Comparison of ENCODE assay signal across 17 cellular contexts in the genomic region with DNA sequence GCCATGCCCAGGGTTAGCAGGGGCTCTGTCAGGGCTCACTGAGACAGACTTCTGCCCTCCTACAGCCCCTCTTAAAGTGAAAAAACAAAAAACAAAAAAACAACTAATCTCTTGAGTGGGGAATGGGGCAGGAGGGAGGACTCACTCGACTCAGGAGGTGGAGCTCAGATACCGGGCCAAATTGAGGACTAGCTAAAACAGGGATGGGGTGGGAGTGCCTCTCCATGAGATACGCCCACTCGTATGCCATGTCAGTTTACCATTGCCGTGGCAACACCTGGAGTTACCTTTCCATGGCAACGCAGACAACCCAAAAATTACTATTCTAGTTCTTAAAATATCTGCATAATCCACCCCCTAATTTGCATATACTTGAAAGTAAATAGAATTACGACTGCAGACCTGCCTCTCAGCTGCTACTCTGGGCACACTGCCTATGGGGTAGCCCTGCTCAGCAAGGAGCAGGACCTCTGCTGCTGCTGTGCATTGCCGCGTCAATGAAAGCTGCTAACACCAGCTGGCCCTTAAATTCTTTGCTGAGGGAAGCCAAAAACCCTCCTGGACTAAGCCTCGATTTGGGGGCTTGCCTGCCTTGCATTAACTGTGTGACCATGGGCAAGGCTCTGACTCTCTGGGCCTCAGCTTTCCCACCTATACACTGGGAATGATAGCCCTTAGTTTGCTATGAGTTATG. TPM values are rescaled to one million over a fixed set of nuclear protein-coding genes. Genes with fewer than 3 reads are reported as not detected.
A peak's percentile ranks its signal among the peaks of the same experiment; 100 is the strongest.
DNase-seq lines count a peak whose midpoint lies in the region; ATAC-seq, FAIRE-seq and TF ChIP-seq lines count a peak whose summit lies in the region.
"Had no signal": no experiment of that assay in that cellular context is flagged by ENCODE, and none has a peak within 500 bp of the region (broad histone marks: within the 10 kb centered on the region; RNA-seq: fewer than 3 reads in every experiment).

No MANE protein-coding gene starts in this region.

- in situ Hi-C loops in G401 (cut with HindIII; ENCODE audit: low sequenced_read_pairs): no loop called here

- no peak overlapping the region for H3K4me3 Mint-ChIP-seq in T-helper 2 cell treated with Interferon-gamma antibody and Interleukin-4, amounts not matched to agents 5 μg/mL and 100 μg/mL, for 36 hours

- CTCF ChIA-PET in H1 (lab: Charles Lee; ENCODE audit: partially characterized antibody): interaction anchor here (1.0 kb wide), 1 partner anchor 10 kb away, joined by 3 read pairs; no protein-coding TSS in a partner anchor

- H3K9ac ChIP-seq in H1 (replicated peaks in 1 of 4; ENCODE audit: extremely low read depth in 1 of 4, low read depth in 3 of 4, low read length in 3 of 4): no peak overlapping the region; a peak in 1 of 7 replicates

- no peak overlapping the region for H3K4ac ChIP-seq in H1 (replicated peaks; ENCODE audit: insufficient read length, low read depth, low read length)

- FAIRE-seq in H1 (lab: Jason Lieb, UNC): peak; percentile 13
- FAIRE-seq: endothelial cell of umbilical vein had no signal

- H3K27ac ChIP-seq in 22Rv1 (peak overlapping the region; percentile 76), H1 (ENCODE audit: low read depth, low read length) (no peak overlapping the region)
- H3K27ac ChIP-seq: ascending aorta, PC-9 had no signal

- no peaks in the 10 kb centered on the region for H3K9me3 ChIP-seq in H1 (ENCODE audit: insufficient read depth in 2 of 2, low read depth in 1 of 2, low read length in 1 of 2)
- H3K9me3 ChIP-seq: ascending aorta, BE2C, tibial nerve had no signal

- no peak overlapping the region for H3K4me3 ChIP-seq in H1 (ENCODE audit: extremely low read depth in 1 of 4, insufficient read depth in 2 of 4, low read depth in 3 of 4, low read length in 4 of 4)
- H3K4me3 ChIP-seq: PC-9 had no signal

- H3K36me3 Mint-ChIP-seq in T-helper 2 cell treated with Interferon-gamma antibody and Interleukin-4, amounts not matched to agents 5 μg/mL and 100 μg/mL, for 36 hours (ENCODE audit: low read depth): no peaks in the 10 kb centered on the region

- H3K4me2 ChIP-seq in H1 (ENCODE audit: insufficient read depth in 1 of 2, low read depth in 2 of 2, low read length in 2 of 2): no peak overlapping the region; a peak in 1 of 4 replicates

- no peak overlapping the region for H3K14ac ChIP-seq in H1 (ENCODE audit: insufficient read length)

- H3K4me1 Mint-ChIP-seq in T-helper 2 cell treated with Interferon-gamma antibody and Interleukin-4, amounts not matched to agents 5 μg/mL and 100 μg/mL, for 36 hours (ENCODE audit: low read depth): peaks cover 14% of the 10 kb centered on the region

- no peak overlapping the region for H3K56ac ChIP-seq in H1 (replicated peaks; ENCODE audit: insufficient read length, low read depth, low read length)

- no peak for TF ChIP-seq EP300 in H1 (IDR thresholded peaks at IDR 0.05; ENCODE audit: borderline replicate concordance in 1 of 2, low read depth in 2 of 2, low read length in 2 of 2)

- no peak for TF ChIP-seq RAD21 in H1 (IDR thresholded peaks at IDR 0.05 in 1 of 2, conservative IDR thresholded peaks at IDR 0.05 in 1 of 2; ENCODE audit: low read depth in 2 of 2, low read length in 2 of 2)

- H2AK5ac ChIP-seq in H1 (ENCODE audit: low read depth, low read length): no peak overlapping the region

- TF ChIP-seq CTCF in 22Rv1 (IDR thresholded peaks at IDR 0.05) (no peak), H1 (IDR thresholded peaks at IDR 0.05; ENCODE audit: control extremely low read depth in 1 of 3, insufficient read depth in 1 of 3, low read depth in 1 of 3, low read length in 3 of 3) (no peak)

- no peak overlapping the region for H2AFZ ChIP-seq in H1 (ENCODE audit: low read length)
- H2AFZ ChIP-seq: PC-9 had no signal

- H2BK12ac ChIP-seq in H1 (ENCODE audit: low read depth, low read length): no peak overlapping the region

- H3K36me3 ChIP-seq in H1 (ENCODE audit: control insufficient read depth in 2 of 4, insufficient read depth in 4 of 4, low read length in 3 of 4): no peaks in the 10 kb centered on the region
- H3K36me3 ChIP-seq: ascending aorta, BE2C, tibial nerve had no signal

- no peak for ATAC-seq in HG02759 (IDR thresholded peaks at IDR 0.05; ENCODE audit: unreplicated experiment)
- no peak for ATAC-seq in GM18498 (IDR thresholded peaks at IDR 0.05; ENCODE audit: unreplicated experiment)
- ATAC-seq: HCT116 had no signal

- H4K8ac ChIP-seq in H1 (ENCODE audit: extremely low read depth, insufficient read depth, low read length): no peak overlapping the region

- no peaks in the 10 kb centered on the region for H3K79me1 ChIP-seq in H1 (ENCODE audit: low read depth, low read length)

- POLR2A ChIA-PET in H1 (lab: Charles Lee; ENCODE audit: partially characterized antibody): interaction anchor here (0.7 to 2.4 kb wide), 5 partner anchors 12 to 536 kb away, joined by 3 to 8 read pairs (median 3); partner anchors contain the start of genes SSC4D and YWHAG

- DNase-seq in G401 (ENCODE audit: low spot score) (peak; percentile 53), NCI-H526 (lab: John Stamatoyannopoulos, UW) (peak; percentile 63 to 70), H1 (ENCODE audit: low read depth in 1 of 2, low spot score in 2 of 2) (peak in 1 of 2 experiments; percentile 67), NCI-H1092 (lab: John Stamatoyannopoulos, UW) (no peak)
- DNase-seq in T-helper 2 cell treated with Interferon-gamma antibody and Interleukin-4, amounts not matched to agents 5 μg/mL and 100 μg/mL, for 36 hours (ENCODE audit: low spot score): no peak
- DNase-seq: activated CD8-positive, alpha-beta memory T cell treated with anti-CD3 and anti-CD28 coated beads, Interleukin-2, amount 50 U/mL, for 48 hours; BE2C; mesenchymal stem cell; MM.1S had no signal

- WGBS in H1 (ENCODE audit: extremely low coverage in 1 of 2, insufficient coverage in 1 of 2, insufficient read length in 1 of 2, insufficient replicate concordance in 2 of 2, low coverage in 1 of 2, low lambda C conversion rate in 2 of 2, missing lambda C conversion rate in 1 of 2), 2 experiments: 57% methylated on average over 10 of the region's 10 CpGs; no CpG with 5 or more reads in 1 of the 2 experiments

- H3K4me1 ChIP-seq in H1 (replicated peaks in 1 of 4; ENCODE audit: control insufficient read depth in 3 of 4, insufficient read depth in 4 of 4, low read length in 3 of 4): peaks cover 8 to 13% (median 9%) of the 10 kb centered on the region in 4 experiments; a peak in 6 of 7 replicates

- no peaks in the 10 kb centered on the region for H3K9me3 Mint-ChIP-seq in T-helper 2 cell treated with Interferon-gamma antibody and Interleukin-4, amounts not matched to agents 5 μg/mL and 100 μg/mL, for 36 hours

- H3K79me2 ChIP-seq in H1 (ENCODE audit: control insufficient read depth in 1 of 2, insufficient read depth in 2 of 2, low read length in 2 of 2): no peaks in the 10 kb centered on the region

- H2BK5ac ChIP-seq in H1 (ENCODE audit: low read depth, low read length): no peak overlapping the region

- no peak overlapping the region for H3K18ac ChIP-seq in H1 (ENCODE audit: extremely low read depth, low read length)

- H3K27me3 ChIP-seq in H1 (replicated peaks in 1 of 4; ENCODE audit: control insufficient read depth in 3 of 4, extremely low read depth in 1 of 4, insufficient read depth in 3 of 4, low read length in 3 of 4): peaks cover 0 to 4% (median 2%) of the 10 kb centered on the region in 4 experiments; a peak in 2 of 7 replicates
- H3K27me3 ChIP-seq: ascending aorta, BE2C, tibial nerve had no signal

- no peaks in the 10 kb centered on the region for H3K27me3 Mint-ChIP-seq in T-helper 2 cell treated with Interferon-gamma antibody and Interleukin-4, amounts not matched to agents 5 μg/mL and 100 μg/mL, for 36 hours (ENCODE audit: low read depth)

- no peaks in the 10 kb centered on the region for H4K20me1 ChIP-seq in H1 (replicated peaks in 1 of 2; ENCODE audit: control insufficient read depth in 1 of 2, insufficient read depth in 2 of 2, low read length in 2 of 2)

- no peak overlapping the region for H4K5ac ChIP-seq in H1 (ENCODE audit: insufficient read length, low read depth, low read length)

- H3K23me2 ChIP-seq in H1 (ENCODE audit: low read depth, low read length): peaks cover 6% of the 10 kb centered on the region

- no peak for TF ChIP-seq POLR2A in H1 (IDR thresholded peaks at IDR 0.05; ENCODE audit: control extremely low read depth in 1 of 2, low read depth in 2 of 2, low read length in 2 of 2)

- H2BK120ac ChIP-seq in H1 (replicated peaks; ENCODE audit: low read depth, low read length): no peak overlapping the region

- no peak overlapping the region for H2BK15ac ChIP-seq in H1 (ENCODE audit: low read length)

- H3K23ac ChIP-seq in H1 (ENCODE audit: insufficient read length): no peak overlapping the region

- no peak overlapping the region for H2BK20ac ChIP-seq in H1 (ENCODE audit: low read length)

- H4K91ac ChIP-seq in H1 (replicated peaks; ENCODE audit: insufficient read length, low read length): no peak overlapping the region

- H3K27ac Mint-ChIP-seq in T-helper 2 cell treated with Interferon-gamma antibody and Interleukin-4, amounts not matched to agents 5 μg/mL and 100 μg/mL, for 36 hours: no peak overlapping the region

RNA-seq across cellular contexts. Expression of gene SSC4D, which starts 13.3 kb away (rescaled TPM):
- 8.1 and 8.5 TPM in 2 replicates for total RNA-seq in G401 (2014; rRNA removed; shearing (Covaris generic))
- total RNA-seq in H1 (2021; fragmentation: NEBNext Ultra II Directional; extraction: Animal tissue kit (Norgen Biotek cat#: 25700)): 10.8 and 11.8 TPM in 2 replicates
- 27.5 and 30.8 TPM in 2 replicates for polyA plus RNA-seq in H1 (2011; rRNA removed)
- 22.9 TPM for polyA plus RNA-seq in H1 (2011; cell fraction: cytosol; rRNA removed)
- polyA plus RNA-seq in H1 (2011; cell fraction: nucleus; rRNA removed): 48.5 TPM
- polyA plus RNA-seq in H1 (2012, experiment 1 of 2): 11.6 to 24.9 TPM (median 20.9 TPM) in 4 replicates
- polyA plus RNA-seq in H1 (2012, experiment 2 of 2): 16.4 TPM
- polyA plus RNA-seq in H1 (2013, experiment 1 of 2): 14.0 TPM
- polyA plus RNA-seq in H1 (2013, experiment 2 of 2): 14.2 TPM
- polyA minus RNA-seq in H1 (2011; rRNA and poly(A)+ RNA removed): 11.1 and 13.8 TPM in 2 replicates
- 6.3 TPM for polyA minus RNA-seq in H1 (2011; cell fraction: cytosol; rRNA and poly(A)+ RNA removed)
- polyA minus RNA-seq in H1 (2011; cell fraction: nucleus; rRNA and poly(A)+ RNA removed): 8.1 TPM
- total RNA-seq: ascending aorta had no signal

RNA-seq across cellular contexts. Expression of gene ZP3, which starts 28.6 kb away (rescaled TPM):
- total RNA-seq in G401 (2014; rRNA removed; shearing (Covaris generic)): 1.3 and 3.0 TPM in 2 replicates
- total RNA-seq in H1 (2021; fragmentation: NEBNext Ultra II Directional; extraction: Animal tissue kit (Norgen Biotek cat#: 25700)): 1.4 and 1.5 TPM in 2 replicates
- polyA plus RNA-seq in H1 (2011; rRNA removed): 2.4 and 4.0 TPM in 2 replicates
- polyA plus RNA-seq in H1 (2011; cell fraction: cytosol; rRNA removed): 2.0 TPM
- polyA plus RNA-seq in H1 (2011; cell fraction: nucleus; rRNA removed): 2.0 TPM
- 1.1 to 3.8 TPM (median 2.8 TPM) in 4 replicates for polyA plus RNA-seq in H1 (2012, experiment 1 of 2)
- polyA plus RNA-seq in H1 (2012, experiment 2 of 2): 14.2 TPM
- 7.1 TPM for polyA plus RNA-seq in H1 (2013, experiment 1 of 2)
- 6.4 TPM for polyA plus RNA-seq in H1 (2013, experiment 2 of 2)
- 1.8 and 3.0 TPM in 2 replicates for polyA minus RNA-seq in H1 (2011; rRNA and poly(A)+ RNA removed)
- polyA minus RNA-seq in H1 (2011; cell fraction: cytosol; rRNA and poly(A)+ RNA removed): 2.8 TPM
- polyA minus RNA-seq in H1 (2011; cell fraction: nucleus; rRNA and poly(A)+ RNA removed): 2.1 TPM

RNA-seq across cellular contexts. Expression of gene YWHAG, which starts 37.4 kb away (rescaled TPM):
- total RNA-seq in G401 (2014; rRNA removed; shearing (Covaris generic)): 88.9 and 113 TPM in 2 replicates
- 241 and 244 TPM in 2 replicates for total RNA-seq in H1 (2021; fragmentation: NEBNext Ultra II Directional; extraction: Animal tissue kit (Norgen Biotek cat#: 25700))
- 57.2 and 62.9 TPM in 2 replicates for polyA plus RNA-seq in H1 (2011; rRNA removed)
- 78.4 TPM for polyA plus RNA-seq in H1 (2011; cell fraction: cytosol; rRNA removed)
- polyA plus RNA-seq in H1 (2011; cell fraction: nucleus; rRNA removed): 44.9 TPM
- polyA plus RNA-seq in H1 (2012, experiment 1 of 2): 133 to 194 TPM (median 144 TPM) in 4 replicates
- polyA plus RNA-seq in H1 (2012, experiment 2 of 2): 49.5 TPM
- polyA plus RNA-seq in H1 (2013, experiment 1 of 2): 120 TPM
- polyA plus RNA-seq in H1 (2013, experiment 2 of 2): 119 TPM
- 96.5 and 98.8 TPM in 2 replicates for polyA minus RNA-seq in H1 (2011; rRNA and poly(A)+ RNA removed)
- 105 TPM for polyA minus RNA-seq in H1 (2011; cell fraction: cytosol; rRNA and poly(A)+ RNA removed)
- polyA minus RNA-seq in H1 (2011; cell fraction: nucleus; rRNA and poly(A)+ RNA removed): 54.5 TPM

Comparison
In these comparisons a context has a peak if more than half of its experiments do, and no peak if none do; other contexts are left out.
1. DNase-seq: peak in G401 (single experiment) and NCI-H526 (2 of 2); none in T-helper 2 cell treated with Interferon-gamma antibody and Interleukin-4, amounts not matched to agents 5 μg/mL and 100 μg/mL, for 36 hours (single experiment) and NCI-H1092 (single experiment).